ENCODE assay signal across 1 cellular context in the genomic region with DNA sequence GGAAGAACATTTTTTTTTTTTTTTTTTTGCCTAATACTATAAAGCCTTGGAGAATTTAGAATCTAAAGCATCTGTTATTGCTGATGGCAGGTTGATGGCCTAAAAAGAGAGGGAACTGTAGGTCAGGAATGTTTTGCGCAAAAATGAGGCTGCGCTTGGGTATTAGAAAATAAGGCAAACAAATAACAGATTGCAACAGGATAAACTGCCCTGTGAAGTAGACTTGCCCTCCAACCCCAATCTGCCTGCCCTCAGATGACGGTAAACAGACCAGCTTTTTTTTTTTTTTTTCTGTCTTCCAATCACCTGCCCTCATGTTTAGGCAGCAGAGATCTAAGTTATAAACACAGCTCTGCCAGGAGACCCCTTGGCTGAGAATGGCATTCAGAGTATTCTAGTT.
TF ChIP-seq lines count a peak whose summit lies in the region.

No MANE protein-coding gene starts in this region.

TF ChIP-seq in HepG2, 621 proteins besides CTCF, POLR2A, EP300 and RAD21 (continued from another document and continues in another):
- TF ChIP-seq, protein P1, sequence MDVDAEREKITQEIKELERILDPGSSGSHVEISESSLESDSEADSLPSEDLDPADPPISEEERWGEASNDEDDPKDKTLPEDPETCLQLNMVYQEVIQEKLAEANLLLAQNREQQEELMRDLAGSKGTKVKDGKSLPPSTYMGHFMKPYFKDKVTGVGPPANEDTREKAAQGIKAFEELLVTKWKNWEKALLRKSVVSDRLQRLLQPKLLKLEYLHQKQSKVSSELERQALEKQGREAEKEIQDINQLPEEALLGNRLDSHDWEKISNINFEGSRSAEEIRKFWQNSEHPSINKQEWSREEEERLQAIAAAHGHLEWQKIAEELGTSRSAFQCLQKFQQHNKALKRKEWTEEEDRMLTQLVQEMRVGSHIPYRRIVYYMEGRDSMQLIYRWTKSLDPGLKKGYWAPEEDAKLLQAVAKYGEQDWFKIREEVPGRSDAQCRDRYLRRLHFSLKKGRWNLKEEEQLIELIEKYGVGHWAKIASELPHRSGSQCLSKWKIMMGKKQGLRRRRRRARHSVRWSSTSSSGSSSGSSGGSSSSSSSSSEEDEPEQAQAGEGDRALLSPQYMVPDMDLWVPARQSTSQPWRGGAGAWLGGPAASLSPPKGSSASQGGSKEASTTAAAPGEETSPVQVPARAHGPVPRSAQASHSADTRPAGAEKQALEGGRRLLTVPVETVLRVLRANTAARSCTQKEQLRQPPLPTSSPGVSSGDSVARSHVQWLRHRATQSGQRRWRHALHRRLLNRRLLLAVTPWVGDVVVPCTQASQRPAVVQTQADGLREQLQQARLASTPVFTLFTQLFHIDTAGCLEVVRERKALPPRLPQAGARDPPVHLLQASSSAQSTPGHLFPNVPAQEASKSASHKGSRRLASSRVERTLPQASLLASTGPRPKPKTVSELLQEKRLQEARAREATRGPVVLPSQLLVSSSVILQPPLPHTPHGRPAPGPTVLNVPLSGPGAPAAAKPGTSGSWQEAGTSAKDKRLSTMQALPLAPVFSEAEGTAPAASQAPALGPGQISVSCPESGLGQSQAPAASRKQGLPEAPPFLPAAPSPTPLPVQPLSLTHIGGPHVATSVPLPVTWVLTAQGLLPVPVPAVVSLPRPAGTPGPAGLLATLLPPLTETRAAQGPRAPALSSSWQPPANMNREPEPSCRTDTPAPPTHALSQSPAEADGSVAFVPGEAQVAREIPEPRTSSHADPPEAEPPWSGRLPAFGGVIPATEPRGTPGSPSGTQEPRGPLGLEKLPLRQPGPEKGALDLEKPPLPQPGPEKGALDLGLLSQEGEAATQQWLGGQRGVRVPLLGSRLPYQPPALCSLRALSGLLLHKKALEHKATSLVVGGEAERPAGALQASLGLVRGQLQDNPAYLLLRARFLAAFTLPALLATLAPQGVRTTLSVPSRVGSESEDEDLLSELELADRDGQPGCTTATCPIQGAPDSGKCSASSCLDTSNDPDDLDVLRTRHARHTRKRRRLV (CRISPR knock-in tag; IDR thresholded peaks at IDR 0.05), result no peak; the same call in 1 of the 2 replicates
- TF ChIP-seq ZNF570 (CRISPR knock-in tag; IDR thresholded peaks at IDR 0.05; ENCODE audit: borderline replicate concordance) (no peak), ZFP36L2 (CRISPR knock-in tag; IDR thresholded peaks at IDR 0.05) (no peak), NCOA1 (CRISPR knock-in tag; IDR thresholded peaks at IDR 0.05) (no peak), KDM2A (CRISPR knock-in tag; IDR thresholded peaks at IDR 0.05; ENCODE audit: borderline replicate concordance, low read depth) (no peak), ZNF772 (CRISPR knock-in tag; IDR thresholded peaks at IDR 0.05) (no peak), NONO (IDR thresholded peaks at IDR 0.05) (no peak), NONO (CRISPR knock-in tag; conservative IDR thresholded peaks at IDR 0.05) (no peak; the same call in 1 of the 2 replicates), ZNF251 (CRISPR knock-in tag; IDR thresholded peaks at IDR 0.05) (no peak), PCBP1 (IDR thresholded peaks at IDR 0.05; ENCODE audit: borderline replicate concordance, low read depth, low read length) (no peak), DR1 (CRISPR knock-in tag; IDR thresholded peaks at IDR 0.05) (no peak), ZSCAN25 (CRISPR knock-in tag; IDR thresholded peaks at IDR 0.05) (no peak), LCORL (IDR thresholded peaks at IDR 0.05) (no peak), LCORL (CRISPR knock-in tag; IDR thresholded peaks at IDR 0.05) (peak; percentile 94), MAFF (IDR thresholded peaks at IDR 0.05; ENCODE audit: low read depth, low read length) (0 out of 2 replicates have a peak, but pooled peaks have one; percentile 1), ZNF12 (CRISPR knock-in tag; IDR thresholded peaks at IDR 0.05) (peak; percentile 58; the same call in 1 of the 2 replicates), POLR2G (IDR thresholded peaks at IDR 0.05; ENCODE audit: low read depth, low read length) (no peak), CREB1 (IDR thresholded peaks at IDR 0.05) (no peak; the same call in 1 of the 2 replicates), CREB1 (CRISPR knock-in tag; IDR thresholded peaks at IDR 0.05) (peak; percentile 46; the same call in 1 of the 2 replicates), SP1 (IDR thresholded peaks at IDR 0.05) (no peak), SP1 (CRISPR knock-in tag; IDR thresholded peaks at IDR 0.05) (no peak), CREM (IDR thresholded peaks at IDR 0.05) (peak; percentile 82), CREM (CRISPR knock-in tag; IDR thresholded peaks at IDR 0.05) (no peak), SOX6 (IDR thresholded peaks at IDR 0.05) (no peak), SOX6 (CRISPR knock-in tag; IDR thresholded peaks at IDR 0.05) (peak; percentile 92), ATAD3A (CRISPR knock-in tag; IDR thresholded peaks at IDR 0.05) (no peak), ZFYVE20 (CRISPR knock-in tag; IDR thresholded peaks at IDR 0.05; ENCODE audit: borderline replicate concordance, low read depth) (no peak), ETV6 (CRISPR knock-in tag; conservative IDR thresholded peaks at IDR 0.05) (no peak), ZSCAN22 (CRISPR knock-in tag; IDR thresholded peaks at IDR 0.05) (no peak), TEAD2 (CRISPR knock-in tag; IDR thresholded peaks at IDR 0.05) (no peak), ASH2L (IDR thresholded peaks at IDR 0.05; ENCODE audit: insufficient read length, low read depth, low read length) (peak; percentile 38), POGZ (CRISPR knock-in tag; IDR thresholded peaks at IDR 0.05) (peak; percentile 45), ELF1 (CRISPR knock-in tag; IDR thresholded peaks at IDR 0.05) (no peak; the same call in 1 of the 2 replicates), ZNF333 (CRISPR knock-in tag; IDR thresholded peaks at IDR 0.05; ENCODE audit: borderline replicate concordance) (no peak), ZNF768 (CRISPR knock-in tag; IDR thresholded peaks at IDR 0.05) (no peak), SYNCRIP (IDR thresholded peaks at IDR 0.05; ENCODE audit: insufficient read depth, low read depth, low read length) (no peak), ZNF550 (CRISPR knock-in tag; IDR thresholded peaks at IDR 0.05; ENCODE audit: borderline replicate concordance) (no peak), ZMYM4 (CRISPR knock-in tag; IDR thresholded peaks at IDR 0.05) (peak; percentile 31; the same call in 1 of the 2 replicates), ZNF816 (CRISPR knock-in tag; IDR thresholded peaks at IDR 0.05; ENCODE audit: borderline replicate concordance) (0 out of 2 replicates have a peak, but pooled peaks have one; percentile 34), ZSCAN30 (CRISPR knock-in tag; IDR thresholded peaks at IDR 0.05) (no peak), GPN1 (CRISPR knock-in tag; IDR thresholded peaks at IDR 0.05; ENCODE audit: borderline replicate concordance) (no peak), IKZF4 (CRISPR knock-in tag; IDR thresholded peaks at IDR 0.05; ENCODE audit: borderline replicate concordance, low read depth, not compliant biosample characterization) (no peak), RFX1 (IDR thresholded peaks at IDR 0.05) (no peak)
- TF ChIP-seq, protein P2, sequence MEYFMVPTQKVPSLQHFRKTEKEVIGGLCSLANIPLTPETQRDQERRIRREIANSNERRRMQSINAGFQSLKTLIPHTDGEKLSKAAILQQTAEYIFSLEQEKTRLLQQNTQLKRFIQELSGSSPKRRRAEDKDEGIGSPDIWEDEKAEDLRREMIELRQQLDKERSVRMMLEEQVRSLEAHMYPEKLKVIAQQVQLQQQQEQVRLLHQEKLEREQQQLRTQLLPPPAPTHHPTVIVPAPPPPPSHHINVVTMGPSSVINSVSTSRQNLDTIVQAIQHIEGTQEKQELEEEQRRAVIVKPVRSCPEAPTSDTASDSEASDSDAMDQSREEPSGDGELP (IDR thresholded peaks at IDR 0.05; ENCODE audit: borderline replicate concordance, low read depth), result peak; percentile 84
- TF ChIP-seq, protein P3, sequence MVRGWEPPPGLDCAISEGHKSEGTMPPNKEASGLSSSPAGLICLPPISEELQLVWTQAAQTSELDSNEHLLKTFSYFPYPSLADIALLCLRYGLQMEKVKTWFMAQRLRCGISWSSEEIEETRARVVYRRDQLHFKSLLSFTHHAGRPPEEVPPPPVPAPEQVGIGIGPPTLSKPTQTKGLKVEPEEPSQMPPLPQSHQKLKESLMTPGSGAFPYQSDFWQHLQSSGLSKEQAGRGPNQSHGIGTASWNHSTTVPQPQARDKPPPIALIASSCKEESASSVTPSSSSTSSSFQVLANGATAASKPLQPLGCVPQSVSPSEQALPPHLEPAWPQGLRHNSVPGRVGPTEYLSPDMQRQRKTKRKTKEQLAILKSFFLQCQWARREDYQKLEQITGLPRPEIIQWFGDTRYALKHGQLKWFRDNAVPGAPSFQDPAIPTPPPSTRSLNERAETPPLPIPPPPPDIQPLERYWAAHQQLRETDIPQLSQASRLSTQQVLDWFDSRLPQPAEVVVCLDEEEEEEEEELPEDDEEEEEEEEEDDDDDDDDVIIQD (CRISPR knock-in tag; IDR thresholded peaks at IDR 0.05; ENCODE audit: low read depth), result peak; percentile 52; the same call in 1 of the 2 replicates
- TF ChIP-seq, protein P4, sequence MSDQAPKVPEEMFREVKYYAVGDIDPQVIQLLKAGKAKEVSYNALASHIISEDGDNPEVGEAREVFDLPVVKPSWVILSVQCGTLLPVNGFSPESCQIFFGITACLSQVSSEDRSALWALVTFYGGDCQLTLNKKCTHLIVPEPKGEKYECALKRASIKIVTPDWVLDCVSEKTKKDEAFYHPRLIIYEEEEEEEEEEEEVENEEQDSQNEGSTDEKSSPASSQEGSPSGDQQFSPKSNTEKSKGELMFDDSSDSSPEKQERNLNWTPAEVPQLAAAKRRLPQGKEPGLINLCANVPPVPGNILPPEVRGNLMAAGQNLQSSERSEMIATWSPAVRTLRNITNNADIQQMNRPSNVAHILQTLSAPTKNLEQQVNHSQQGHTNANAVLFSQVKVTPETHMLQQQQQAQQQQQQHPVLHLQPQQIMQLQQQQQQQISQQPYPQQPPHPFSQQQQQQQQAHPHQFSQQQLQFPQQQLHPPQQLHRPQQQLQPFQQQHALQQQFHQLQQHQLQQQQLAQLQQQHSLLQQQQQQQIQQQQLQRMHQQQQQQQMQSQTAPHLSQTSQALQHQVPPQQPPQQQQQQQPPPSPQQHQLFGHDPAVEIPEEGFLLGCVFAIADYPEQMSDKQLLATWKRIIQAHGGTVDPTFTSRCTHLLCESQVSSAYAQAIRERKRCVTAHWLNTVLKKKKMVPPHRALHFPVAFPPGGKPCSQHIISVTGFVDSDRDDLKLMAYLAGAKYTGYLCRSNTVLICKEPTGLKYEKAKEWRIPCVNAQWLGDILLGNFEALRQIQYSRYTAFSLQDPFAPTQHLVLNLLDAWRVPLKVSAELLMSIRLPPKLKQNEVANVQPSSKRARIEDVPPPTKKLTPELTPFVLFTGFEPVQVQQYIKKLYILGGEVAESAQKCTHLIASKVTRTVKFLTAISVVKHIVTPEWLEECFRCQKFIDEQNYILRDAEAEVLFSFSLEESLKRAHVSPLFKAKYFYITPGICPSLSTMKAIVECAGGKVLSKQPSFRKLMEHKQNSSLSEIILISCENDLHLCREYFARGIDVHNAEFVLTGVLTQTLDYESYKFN (CRISPR knock-in tag; conservative IDR thresholded peaks at IDR 0.05), result peak; percentile 96
- TF ChIP-seq, protein P5, sequence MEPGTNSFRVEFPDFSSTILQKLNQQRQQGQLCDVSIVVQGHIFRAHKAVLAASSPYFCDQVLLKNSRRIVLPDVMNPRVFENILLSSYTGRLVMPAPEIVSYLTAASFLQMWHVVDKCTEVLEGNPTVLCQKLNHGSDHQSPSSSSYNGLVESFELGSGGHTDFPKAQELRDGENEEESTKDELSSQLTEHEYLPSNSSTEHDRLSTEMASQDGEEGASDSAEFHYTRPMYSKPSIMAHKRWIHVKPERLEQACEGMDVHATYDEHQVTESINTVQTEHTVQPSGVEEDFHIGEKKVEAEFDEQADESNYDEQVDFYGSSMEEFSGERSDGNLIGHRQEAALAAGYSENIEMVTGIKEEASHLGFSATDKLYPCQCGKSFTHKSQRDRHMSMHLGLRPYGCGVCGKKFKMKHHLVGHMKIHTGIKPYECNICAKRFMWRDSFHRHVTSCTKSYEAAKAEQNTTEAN (CRISPR knock-in tag; conservative IDR thresholded peaks at IDR 0.05), result 0 out of 2 replicates have a peak, but pooled peaks have one; percentile 67
- TF ChIP-seq, protein P6, sequence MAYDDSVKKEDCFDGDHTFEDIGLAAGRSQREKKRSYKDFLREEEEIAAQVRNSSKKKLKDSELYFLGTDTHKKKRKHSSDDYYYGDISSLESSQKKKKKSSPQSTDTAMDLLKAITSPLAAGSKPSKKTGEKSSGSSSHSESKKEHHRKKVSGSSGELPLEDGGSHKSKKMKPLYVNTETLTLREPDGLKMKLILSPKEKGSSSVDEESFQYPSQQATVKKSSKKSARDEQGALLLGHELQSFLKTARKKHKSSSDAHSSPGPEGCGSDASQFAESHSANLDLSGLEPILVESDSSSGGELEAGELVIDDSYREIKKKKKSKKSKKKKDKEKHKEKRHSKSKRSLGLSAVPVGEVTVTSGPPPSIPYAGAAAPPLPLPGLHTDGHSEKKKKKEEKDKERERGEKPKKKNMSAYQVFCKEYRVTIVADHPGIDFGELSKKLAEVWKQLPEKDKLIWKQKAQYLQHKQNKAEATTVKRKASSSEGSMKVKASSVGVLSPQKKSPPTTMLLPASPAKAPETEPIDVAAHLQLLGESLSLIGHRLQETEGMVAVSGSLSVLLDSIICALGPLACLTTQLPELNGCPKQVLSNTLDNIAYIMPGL (CRISPR knock-in tag; IDR thresholded peaks at IDR 0.05; ENCODE audit: borderline replicate concordance in 1 of 2, low read depth in 1 of 2), result peak in 1 of 2 experiments; percentile 30; a peak in 1 of 4 replicates
- TF ChIP-seq, protein P7, sequence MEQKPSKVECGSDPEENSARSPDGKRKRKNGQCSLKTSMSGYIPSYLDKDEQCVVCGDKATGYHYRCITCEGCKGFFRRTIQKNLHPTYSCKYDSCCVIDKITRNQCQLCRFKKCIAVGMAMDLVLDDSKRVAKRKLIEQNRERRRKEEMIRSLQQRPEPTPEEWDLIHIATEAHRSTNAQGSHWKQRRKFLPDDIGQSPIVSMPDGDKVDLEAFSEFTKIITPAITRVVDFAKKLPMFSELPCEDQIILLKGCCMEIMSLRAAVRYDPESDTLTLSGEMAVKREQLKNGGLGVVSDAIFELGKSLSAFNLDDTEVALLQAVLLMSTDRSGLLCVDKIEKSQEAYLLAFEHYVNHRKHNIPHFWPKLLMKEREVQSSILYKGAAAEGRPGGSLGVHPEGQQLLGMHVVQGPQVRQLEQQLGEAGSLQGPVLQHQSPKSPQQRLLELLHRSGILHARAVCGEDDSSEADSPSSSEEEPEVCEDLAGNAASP (CRISPR knock-in tag; IDR thresholded peaks at IDR 0.05; ENCODE audit: borderline replicate concordance), result peak; percentile 88
